9 cellular contexts compared by ENCODE assay signal in genomic region chr1:240611228-240611618, GRCh38. TPM values are rescaled to one million over a fixed set of nuclear protein-coding genes. Genes with fewer than 3 reads are reported as not detected.
DNase-seq lines count a peak whose midpoint lies in the region; ATAC-seq and TF ChIP-seq lines count a peak whose summit lies in the region.
"Had no signal": no experiment of that assay in that cellular context is flagged by ENCODE, and none has a peak within 500 bp of the region (broad histone marks: within the 10 kb centered on the region; RNA-seq: fewer than 3 reads in every experiment).

No MANE protein-coding gene starts in this region.

- peaks cover 30% of the 10 kb centered on the region for H3K4me1 Mint-ChIP-seq in activated CD8-positive, alpha-beta T cell treated with anti-CD3 and anti-CD28 coated beads, Interleukin-2, amount 10 ng/mL, durations not matched to agents 7 days and 5 days (ENCODE audit: low read depth)
- H3K4me1 Mint-ChIP-seq in immature natural killer cell, result peaks cover 31 to 45% of the 10 kb centered on the region in 2 donors
- H3K4me1 Mint-ChIP-seq in stimulated activated memory B cell treated with anti-CD40 and anti-IgM and Interleukin-4, amounts not matched to agents 10 μg/mL and 1 μg/mL and 100 μg/mL, for 72 hours, result peaks cover 15% of the 10 kb centered on the region

- no peak for TF ChIP-seq POLR2A in lower leg skin (IDR thresholded peaks at IDR 0.05)

- DNase-seq in DMS53 (lab: John Stamatoyannopoulos, UW) (peak; percentile 47), DMS53 treated with DMSO at 0.1 percent for 48 hours (lab: John Stamatoyannopoulos, UW; ENCODE audit: unreplicated experiment) (no peak), immature natural killer cell (no peak), iPS-NIHi11 (ENCODE audit: low spot score) (no peak), lower leg skin (ENCODE audit: low spot score in 2 of 2) (no peak)
- DNase-seq in activated CD8-positive, alpha-beta T cell treated with anti-CD3 and anti-CD28 coated beads, Interleukin-2, amount 10 ng/mL, durations not matched to agents 7 days and 5 days, result no peak
- DNase-seq: SW 1271 had no signal

- POLR2A ChIA-PET in activated CD8-positive, alpha-beta T cell treated with anti-CD3 and anti-CD28 coated beads, Interleukin-2, amount 10 ng/mL, durations not matched to agents 7 days and 5 days (lab: Charles Lee), result no interaction called here

- no peak overlapping the region for H3K4me3 ChIP-seq in lower leg skin (ENCODE audit: low read depth, poor library complexity, severe bottlenecking)

- H3K27me3 Mint-ChIP-seq in activated CD8-positive, alpha-beta T cell treated with anti-CD3 and anti-CD28 coated beads, Interleukin-2, amount 10 ng/mL, durations not matched to agents 7 days and 5 days (ENCODE audit: low read depth), result peaks cover 36% of the 10 kb centered on the region
- peaks cover 29 to 36% (median 31%) of the 10 kb centered on the region in 3 donors for H3K27me3 Mint-ChIP-seq in immature natural killer cell (ENCODE audit: low read depth in 3 of 3)
- peaks cover 46% of the 10 kb centered on the region for H3K27me3 Mint-ChIP-seq in stimulated activated memory B cell treated with anti-CD40 and anti-IgM and Interleukin-4, amounts not matched to agents 10 μg/mL and 1 μg/mL and 100 μg/mL, for 72 hours

- H3K4me3 Mint-ChIP-seq in activated CD8-positive, alpha-beta T cell treated with anti-CD3 and anti-CD28 coated beads, Interleukin-2, amount 10 ng/mL, durations not matched to agents 7 days and 5 days, result peak overlapping the region; percentile 82
- H3K4me3 Mint-ChIP-seq in immature natural killer cell, result peak overlapping the region; percentile 92 to 97 (median 96)
- peak overlapping the region; percentile 76 for H3K4me3 Mint-ChIP-seq in stimulated activated memory B cell treated with anti-CD40 and anti-IgM and Interleukin-4, amounts not matched to agents 10 μg/mL and 1 μg/mL and 100 μg/mL, for 72 hours

- WGBS in lower leg skin, 2 donors, result 16 to 22% methylated on average over 12 of the region's 12 CpGs

- H3K9me3 Mint-ChIP-seq in activated CD8-positive, alpha-beta T cell treated with anti-CD3 and anti-CD28 coated beads, Interleukin-2, amount 10 ng/mL, durations not matched to agents 7 days and 5 days (ENCODE audit: insufficient read depth), result no peaks in the 10 kb centered on the region
- H3K9me3 Mint-ChIP-seq in immature natural killer cell, result no peaks in the 10 kb centered on the region
- H3K9me3 Mint-ChIP-seq in stimulated activated memory B cell treated with anti-CD40 and anti-IgM and Interleukin-4, amounts not matched to agents 10 μg/mL and 1 μg/mL and 100 μg/mL, for 72 hours, result no peaks in the 10 kb centered on the region

- intact Hi-C loops in lower leg skin (cut with DNase I; ENCODE audit: low total_unique reads), result no loop called here

- CTCF ChIA-PET in activated CD8-positive, alpha-beta T cell treated with anti-CD3 and anti-CD28 coated beads, Interleukin-2, amount 10 ng/mL, durations not matched to agents 7 days and 5 days (lab: Charles Lee), result no interaction called here

- no peak for TF ChIP-seq CTCF in lower leg skin (IDR thresholded peaks at IDR 0.05)

- no peak overlapping the region for H3K27ac Mint-ChIP-seq in activated CD8-positive, alpha-beta T cell treated with anti-CD3 and anti-CD28 coated beads, Interleukin-2, amount 10 ng/mL, durations not matched to agents 7 days and 5 days
- peak overlapping the region; percentile 2 to 86 (median 66) for H3K27ac Mint-ChIP-seq in immature natural killer cell
- peak overlapping the region; percentile 34 for H3K27ac Mint-ChIP-seq in stimulated activated memory B cell treated with anti-CD40 and anti-IgM and Interleukin-4, amounts not matched to agents 10 μg/mL and 1 μg/mL and 100 μg/mL, for 72 hours

- ATAC-seq in activated CD8-positive, alpha-beta T cell treated with anti-CD3 and anti-CD28 coated beads, Interleukin-2, amount 10 ng/mL, durations not matched to agents 7 days and 5 days, result no peak
- no peak for ATAC-seq in stimulated activated memory B cell treated with anti-CD40 and anti-IgM and Interleukin-4, amounts not matched to agents 10 μg/mL and 1 μg/mL and 100 μg/mL, for 72 hours
- no peak for ATAC-seq in HG03432 (IDR thresholded peaks at IDR 0.05; ENCODE audit: unreplicated experiment)

- no peaks in the 10 kb centered on the region for H3K36me3 Mint-ChIP-seq in activated CD8-positive, alpha-beta T cell treated with anti-CD3 and anti-CD28 coated beads, Interleukin-2, amount 10 ng/mL, durations not matched to agents 7 days and 5 days (ENCODE audit: low read depth)
- H3K36me3 Mint-ChIP-seq in immature natural killer cell, result no peaks in the 10 kb centered on the region
- no peaks in the 10 kb centered on the region for H3K36me3 Mint-ChIP-seq in stimulated activated memory B cell treated with anti-CD40 and anti-IgM and Interleukin-4, amounts not matched to agents 10 μg/mL and 1 μg/mL and 100 μg/mL, for 72 hours

RNA-seq across cellular contexts. Expression of gene GREM2, which starts 0.7 kb away (rescaled TPM):
- total RNA-seq in activated CD8-positive, alpha-beta T cell treated with anti-CD3 and anti-CD28 coated beads, Interleukin-2, amount 10 ng/mL, durations not matched to agents 7 days and 5 days, result not detected
- 1 to 10 TPM in 1 of 3 donors, under 1 TPM in 2; 0.56 to 1.1 (median 0.72) TPM for polyA plus RNA-seq in immature natural killer cell
- total RNA-seq in lower leg skin, result under 1 TPM; 0.08 to 0.78 (median 0.40) TPM
